Comparison of ENCODE assay signal across 1 cellular context in genomic region chr15:73386238-73386637, GRCh38.
TF ChIP-seq lines count a peak whose summit lies in the region.

No MANE protein-coding gene starts in this region.

TF ChIP-seq in IMR-90, 13 proteins besides CTCF, POLR2A, EP300 and RAD21 (continued from another document):
- no peak for TF ChIP-seq USF2 (IDR thresholded peaks at IDR 0.05; ENCODE audit: low read depth, low read length)
